In the genomic region with DNA sequence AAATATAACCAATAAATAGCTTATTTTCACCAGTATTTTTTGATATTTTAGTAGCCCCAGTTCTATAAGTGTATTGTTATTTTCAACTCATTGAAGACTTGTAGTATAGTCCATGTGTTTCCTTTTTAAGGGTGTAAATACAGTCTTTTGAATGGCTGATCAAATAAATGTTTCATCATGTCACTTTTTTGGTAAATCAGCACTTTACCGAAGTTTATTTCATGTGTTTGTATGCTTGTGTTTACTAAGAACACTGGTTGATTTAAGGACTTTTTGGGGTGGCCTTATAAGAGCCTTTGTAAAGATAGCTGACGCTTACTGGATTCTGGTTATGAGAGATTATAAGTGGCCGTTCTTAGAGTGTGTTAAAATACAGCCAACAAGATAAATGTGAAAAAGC, we compare ENCODE assay signal across 9 cellular contexts. TPM values are rescaled to one million over a fixed set of nuclear protein-coding genes. Genes with fewer than 3 reads are reported as not detected.
DNase-seq lines count a peak whose midpoint lies in the region; ATAC-seq and TF ChIP-seq lines count a peak whose summit lies in the region.
"Had no signal": no experiment of that assay in that cellular context is flagged by ENCODE, and none has a peak within 500 bp of the region (broad histone marks: within the 10 kb centered on the region; RNA-seq: fewer than 3 reads in every experiment).

No MANE protein-coding gene starts in this region.

- H3K4me1 Mint-ChIP-seq in activated naive CD8-positive, alpha-beta T cell treated with anti-CD3 and anti-CD28 coated beads for 36 hours, result peaks cover 28% of the 10 kb centered on the region
- H3K4me1 Mint-ChIP-seq in immature natural killer cell, result peaks cover 47 to 64% of the 10 kb centered on the region in 2 donors

- H3K36me3 Mint-ChIP-seq in activated naive CD8-positive, alpha-beta T cell treated with anti-CD3 and anti-CD28 coated beads for 36 hours, result peaks cover 29% of the 10 kb centered on the region
- H3K36me3 Mint-ChIP-seq in immature natural killer cell, result peaks cover 0 to 4% (median 0%) of the 10 kb centered on the region in 3 donors

- ATAC-seq in left ventricle myocardium superior (no peak), thoracic aorta (ENCODE audit: insufficient number of reproducible peaks, low FRiP score, low read depth) (no peak)

- no peaks in the 10 kb centered on the region for H3K27me3 ChIP-seq in cardiac muscle cell
- no peaks in the 10 kb centered on the region for H3K27me3 ChIP-seq in thoracic aorta (replicated peaks; ENCODE audit: insufficient read depth)

- H3K27ac Mint-ChIP-seq in activated naive CD8-positive, alpha-beta T cell treated with anti-CD3 and anti-CD28 coated beads for 36 hours, result peak overlapping the region; percentile 61
- H3K27ac Mint-ChIP-seq in immature natural killer cell, result peak overlapping the region; percentile 50 to 99 (median 95)

- H3K4me3 ChIP-seq in cardiac muscle cell, result peak overlapping the region; percentile 67
- H3K4me3 ChIP-seq in thoracic aorta, result peak overlapping the region; percentile 95

- TF ChIP-seq CTCF in cardiac muscle cell (IDR thresholded peaks at IDR 0.05; ENCODE audit: low read depth, low read length) (no peak), thoracic aorta (IDR thresholded peaks at IDR 0.05) (no peak)

- peak overlapping the region; percentile 96 for H3K4me3 Mint-ChIP-seq in activated naive CD8-positive, alpha-beta T cell treated with anti-CD3 and anti-CD28 coated beads for 36 hours
- peak overlapping the region; percentile 6 to 99 (median 22) for H3K4me3 Mint-ChIP-seq in immature natural killer cell

- no peaks in the 10 kb centered on the region for H3K9me3 ChIP-seq in cardiac muscle cell (ENCODE audit: low read depth)
- H3K9me3 ChIP-seq in thoracic aorta, result no peaks in the 10 kb centered on the region

- H3K4me1 ChIP-seq in cardiac muscle cell (ENCODE audit: low read depth), result peaks cover 24% of the 10 kb centered on the region
- H3K4me1 ChIP-seq in thoracic aorta (ENCODE audit: control insufficient read depth in 1 of 2, low read depth in 2 of 2), result peaks cover 25 to 32% of the 10 kb centered on the region in 2 donors

- no peak for DNase-seq in cardiac muscle cell (ENCODE audit: low read depth in 1 of 2, low spot score in 1 of 2)
- no peak for DNase-seq in left ventricle myocardium superior
- no peak for DNase-seq in activated naive CD8-positive, alpha-beta T cell treated with anti-CD3 and anti-CD28 coated beads for 36 hours
- DNase-seq in immature natural killer cell, result no peak
- no peak for DNase-seq in thoracic aorta (ENCODE audit: low spot score)
- no peak for DNase-seq in CD1c-positive myeloid dendritic cell (ENCODE audit: extremely low spot score)
- DNase-seq in kidney glomerular epithelial cell (lab: John Stamatoyannopoulos, UW), result no peak
- no peak for DNase-seq in SKM-1 treated with dmso at 0.1 percent for 144 hours (lab: John Stamatoyannopoulos, UW; ENCODE audit: unreplicated experiment)
- DNase-seq: NCI-H446 treated with DMSO at 0.1 percent for 48 hours had no signal

- no peaks in the 10 kb centered on the region for H3K27me3 Mint-ChIP-seq in activated naive CD8-positive, alpha-beta T cell treated with anti-CD3 and anti-CD28 coated beads for 36 hours
- peaks cover 12 to 17% (median 16%) of the 10 kb centered on the region in 3 donors for H3K27me3 Mint-ChIP-seq in immature natural killer cell (ENCODE audit: low read depth in 3 of 3)

- H3K36me3 ChIP-seq in cardiac muscle cell (no peaks in the 10 kb centered on the region), thoracic aorta (no peaks in the 10 kb centered on the region)

- H3K27ac ChIP-seq in cardiac muscle cell (peak overlapping the region; percentile 93), thoracic aorta (no peak overlapping the region)

- intact Hi-C loops in left ventricle myocardium superior (cut with micrococcal nuclease), result no loop called here

- no peaks in the 10 kb centered on the region for H3K9me3 Mint-ChIP-seq in activated naive CD8-positive, alpha-beta T cell treated with anti-CD3 and anti-CD28 coated beads for 36 hours
- H3K9me3 Mint-ChIP-seq in immature natural killer cell, result peaks cover 0 to 2% (median 0%) of the 10 kb centered on the region in 6 donors

RNA-seq across cellular contexts. Expression of a gene that starts 2.6 kb away (rescaled TPM):
- total RNA-seq in cardiac muscle cell, result 12.5 and 52.5 TPM in 2 replicates
- 52.0 and 71.6 TPM in 2 replicates for polyA plus RNA-seq in cardiac muscle cell
- 53.8 TPM for total RNA-seq in left ventricle myocardium superior
- 100 to 1,000 TPM in 1 of 2 experiments, 10 to 100 TPM in 1; 92.7 to 102 TPM for total RNA-seq in activated naive CD8-positive, alpha-beta T cell treated with anti-CD3 and anti-CD28 coated beads for 36 hours
- polyA plus RNA-seq in immature natural killer cell, result 10 to 100 TPM; 47.9 to 82.4 (median 67.8) TPM
- total RNA-seq in thoracic aorta, result 10 to 100 TPM; 28.8 to 39.2 TPM
